ENCODE assay signal across 8 cellular contexts in genomic region chr14:105397350-105397931, GRCh38. TPM values are rescaled to one million over a fixed set of nuclear protein-coding genes. Genes with fewer than 3 reads are reported as not detected.
DNase-seq lines count a peak whose midpoint lies in the region; ATAC-seq and TF ChIP-seq lines count a peak whose summit lies in the region.

No MANE protein-coding gene starts in this region.

- H3K4me1 Mint-ChIP-seq in Calu3 (ENCODE audit: low read depth, unreplicated experiment): no peaks in the 10 kb centered on the region

- ATAC-seq in RWPE2 (ENCODE audit: low read depth): no peak
- no peak for ATAC-seq in GM21717 (IDR thresholded peaks at IDR 0.05; ENCODE audit: unreplicated experiment)

- peaks cover 9% of the 10 kb centered on the region for H3K9me3 Mint-ChIP-seq in Calu3 (ENCODE audit: low read depth, unreplicated experiment)

- H3K27me3 ChIP-seq in RWPE2 (ENCODE audit: insufficient read depth, poor library complexity, severe bottlenecking) (no peaks in the 10 kb centered on the region), ovary (no peaks in the 10 kb centered on the region)

- H3K4me1 ChIP-seq in RWPE2 (ENCODE audit: insufficient read depth, poor library complexity, severe bottlenecking) (no peaks in the 10 kb centered on the region), ovary (ENCODE audit: insufficient read depth) (peaks cover 13% of the 10 kb centered on the region)

- DNase-seq in Calu3: no peak
- no peak for DNase-seq in RWPE2 (ENCODE audit: low spot score)
- no peak for DNase-seq in epithelial cell of prostate (ENCODE audit: low read depth, low spot score)
- peak in 1 of 5 donors; percentile 35 for DNase-seq in ovary
- no peak for DNase-seq in H4 (ENCODE audit: low spot score)
- DNase-seq in HuH-7 (ENCODE audit: low spot score): no peak
- DNase-seq in posterior vena cava (ENCODE audit: low spot score): no peak

- H3K9me3 ChIP-seq in RWPE2 (ENCODE audit: severe bottlenecking) (peaks cover 11% of the 10 kb centered on the region), ovary (no peaks in the 10 kb centered on the region)

- TF ChIP-seq POLR2A in ovary (IDR thresholded peaks at IDR 0.05): no peak

- H3K36me3 Mint-ChIP-seq in Calu3 (ENCODE audit: insufficient read depth, unreplicated experiment): peaks cover 42% of the 10 kb centered on the region

- peaks cover 22% of the 10 kb centered on the region for H3K36me3 ChIP-seq in RWPE2 (ENCODE audit: low read depth)
- H3K36me3 ChIP-seq in ovary: no peaks in the 10 kb centered on the region

- intact Hi-C loops in Calu3 (cut with micrococcal nuclease; ENCODE audit: unreplicated experiment) (no loop called here), ovary (cut with DNase I) (no loop called here), posterior vena cava (cut with DNase I) (no loop called here)

- H3K4me3 Mint-ChIP-seq in Calu3 (ENCODE audit: low read depth, unreplicated experiment): peak overlapping the region; percentile 74

- peak overlapping the region; percentile 52 for H3K27ac Mint-ChIP-seq in Calu3 (ENCODE audit: unreplicated experiment)

- no peaks in the 10 kb centered on the region for H3K27me3 Mint-ChIP-seq in Calu3 (ENCODE audit: unreplicated experiment)

- H3K27ac ChIP-seq in RWPE2 (ENCODE audit: poor library complexity, severe bottlenecking): peak overlapping the region; percentile 59
- H3K27ac ChIP-seq in epithelial cell of prostate: peak overlapping the region; percentile 51
- H3K27ac ChIP-seq in ovary: no peak overlapping the region

- WGBS in ovary, 3 donors: 82 to 87% (median 84%) methylated on average over 13 of the region's 13 CpGs

- H3K4me3 ChIP-seq in RWPE2 (ENCODE audit: severe bottlenecking): no peak overlapping the region
- peak overlapping the region; percentile 98 for H3K4me3 ChIP-seq in ovary

- TF ChIP-seq CTCF in Calu3 (IDR thresholded peaks at IDR 0.05; ENCODE audit: unreplicated experiment) (no peak), RWPE2 (IDR thresholded peaks at IDR 0.05; ENCODE audit: poor library complexity, severe bottlenecking) (no peak), ovary (IDR thresholded peaks at IDR 0.05) (no peak)

- no TSS peak for BruUV-seq in Calu3 (replicated peaks; lab: Mats Ljungman, UMichigan)

- CTCF ChIA-PET in Calu3 (lab: Charles Lee): no interaction called here

- no peak for TF ChIP-seq EP300 in ovary (IDR thresholded peaks at IDR 0.05)

RNA-seq across cellular contexts. Expression of gene TEX22, which starts 0.9 kb away (rescaled TPM):
- 1.6 and 2.8 TPM in 2 replicates for total RNA-seq in Calu3 (2022)
- total RNA-seq in ovary: 1 to 10 TPM in 5 of 7 donors, under 1 TPM in 2; 0.11 to 5.1 (median 2.5) TPM
- polyA plus RNA-seq in ovary: under 1 TPM in 1 of 2 donors, not detected in 1; 0.59 TPM
- 0.04 TPM in 1 of 2 replicates, not detected in the other for total RNA-seq in H4 (2014; rRNA removed; shearing (Covaris generic))
- total RNA-seq in posterior vena cava: under 1 TPM; 0.23 to 0.71 TPM

RNA-seq across cellular contexts. Expression of gene MTA1, which starts 22.2 kb away (rescaled TPM):
- total RNA-seq in Calu3 (2022): 161 and 168 TPM in 2 replicates
- 100 to 1,000 TPM in 5 of 7 donors, 10 to 100 TPM in 2; 45.7 to 128 (median 112) TPM for total RNA-seq in ovary
- 10 to 100 TPM; 23.0 to 72.3 TPM for polyA plus RNA-seq in ovary
- total RNA-seq in H4 (2014; rRNA removed; shearing (Covaris generic)): 17.2 and 24.0 TPM in 2 replicates
- 10 to 100 TPM; 60.7 to 62.0 TPM for total RNA-seq in posterior vena cava

Comparison
In these comparisons a context has a peak if more than half of its experiments do, and no peak if none do; other contexts are left out.
1. H3K27ac ChIP-seq: peak in RWPE2 (single experiment) and epithelial cell of prostate (single experiment); none in ovary (0 of 2).